Comparison of ENCODE assay signal across 1 cellular context in the genomic region with DNA sequence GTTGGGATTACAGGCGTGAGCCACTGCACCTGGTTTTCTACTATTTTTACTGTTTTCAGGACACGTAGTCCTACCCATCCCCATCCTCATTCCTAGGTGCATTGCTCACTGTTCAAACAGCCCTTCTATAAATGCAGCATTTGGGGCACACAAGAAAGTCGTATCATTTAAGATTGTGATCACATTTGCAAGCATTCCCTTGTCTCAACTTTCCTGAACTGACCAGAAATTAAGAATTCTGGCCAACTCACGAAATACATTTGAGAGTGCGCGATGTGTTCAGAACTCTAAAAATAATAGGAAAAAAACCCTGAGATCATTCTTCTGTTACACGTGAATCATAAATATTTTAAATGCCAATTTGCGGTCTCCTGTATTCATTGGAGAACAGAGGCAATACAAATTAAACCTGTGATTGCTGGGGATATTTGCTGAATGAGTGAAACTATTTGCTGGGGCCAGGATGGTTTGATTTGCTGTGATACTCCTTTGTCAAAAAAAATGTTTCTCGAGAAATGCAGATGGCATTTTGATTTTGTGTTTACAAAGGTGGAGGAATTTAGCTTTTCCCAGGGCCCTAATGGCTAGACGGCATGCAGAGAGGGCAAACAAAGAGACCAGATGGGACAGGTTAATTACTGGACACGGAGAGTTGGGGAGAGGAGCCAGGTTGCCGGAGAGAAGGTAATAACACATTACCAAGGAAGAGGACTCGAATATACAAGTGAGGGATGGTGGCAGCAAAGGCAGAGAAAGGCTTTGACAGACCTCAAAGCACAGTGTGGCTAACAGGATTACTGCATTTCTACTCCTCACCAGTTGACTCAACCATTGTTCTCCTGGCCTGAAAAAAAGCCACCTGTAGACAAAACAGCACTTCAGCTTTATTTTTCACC.
TF ChIP-seq lines count a peak whose summit lies in the region.

No MANE protein-coding gene starts in this region.

TF ChIP-seq in GM23338, 12 proteins besides CTCF, POLR2A, EP300 and RAD21 (continued from another document):
- TF ChIP-seq, protein P1, sequence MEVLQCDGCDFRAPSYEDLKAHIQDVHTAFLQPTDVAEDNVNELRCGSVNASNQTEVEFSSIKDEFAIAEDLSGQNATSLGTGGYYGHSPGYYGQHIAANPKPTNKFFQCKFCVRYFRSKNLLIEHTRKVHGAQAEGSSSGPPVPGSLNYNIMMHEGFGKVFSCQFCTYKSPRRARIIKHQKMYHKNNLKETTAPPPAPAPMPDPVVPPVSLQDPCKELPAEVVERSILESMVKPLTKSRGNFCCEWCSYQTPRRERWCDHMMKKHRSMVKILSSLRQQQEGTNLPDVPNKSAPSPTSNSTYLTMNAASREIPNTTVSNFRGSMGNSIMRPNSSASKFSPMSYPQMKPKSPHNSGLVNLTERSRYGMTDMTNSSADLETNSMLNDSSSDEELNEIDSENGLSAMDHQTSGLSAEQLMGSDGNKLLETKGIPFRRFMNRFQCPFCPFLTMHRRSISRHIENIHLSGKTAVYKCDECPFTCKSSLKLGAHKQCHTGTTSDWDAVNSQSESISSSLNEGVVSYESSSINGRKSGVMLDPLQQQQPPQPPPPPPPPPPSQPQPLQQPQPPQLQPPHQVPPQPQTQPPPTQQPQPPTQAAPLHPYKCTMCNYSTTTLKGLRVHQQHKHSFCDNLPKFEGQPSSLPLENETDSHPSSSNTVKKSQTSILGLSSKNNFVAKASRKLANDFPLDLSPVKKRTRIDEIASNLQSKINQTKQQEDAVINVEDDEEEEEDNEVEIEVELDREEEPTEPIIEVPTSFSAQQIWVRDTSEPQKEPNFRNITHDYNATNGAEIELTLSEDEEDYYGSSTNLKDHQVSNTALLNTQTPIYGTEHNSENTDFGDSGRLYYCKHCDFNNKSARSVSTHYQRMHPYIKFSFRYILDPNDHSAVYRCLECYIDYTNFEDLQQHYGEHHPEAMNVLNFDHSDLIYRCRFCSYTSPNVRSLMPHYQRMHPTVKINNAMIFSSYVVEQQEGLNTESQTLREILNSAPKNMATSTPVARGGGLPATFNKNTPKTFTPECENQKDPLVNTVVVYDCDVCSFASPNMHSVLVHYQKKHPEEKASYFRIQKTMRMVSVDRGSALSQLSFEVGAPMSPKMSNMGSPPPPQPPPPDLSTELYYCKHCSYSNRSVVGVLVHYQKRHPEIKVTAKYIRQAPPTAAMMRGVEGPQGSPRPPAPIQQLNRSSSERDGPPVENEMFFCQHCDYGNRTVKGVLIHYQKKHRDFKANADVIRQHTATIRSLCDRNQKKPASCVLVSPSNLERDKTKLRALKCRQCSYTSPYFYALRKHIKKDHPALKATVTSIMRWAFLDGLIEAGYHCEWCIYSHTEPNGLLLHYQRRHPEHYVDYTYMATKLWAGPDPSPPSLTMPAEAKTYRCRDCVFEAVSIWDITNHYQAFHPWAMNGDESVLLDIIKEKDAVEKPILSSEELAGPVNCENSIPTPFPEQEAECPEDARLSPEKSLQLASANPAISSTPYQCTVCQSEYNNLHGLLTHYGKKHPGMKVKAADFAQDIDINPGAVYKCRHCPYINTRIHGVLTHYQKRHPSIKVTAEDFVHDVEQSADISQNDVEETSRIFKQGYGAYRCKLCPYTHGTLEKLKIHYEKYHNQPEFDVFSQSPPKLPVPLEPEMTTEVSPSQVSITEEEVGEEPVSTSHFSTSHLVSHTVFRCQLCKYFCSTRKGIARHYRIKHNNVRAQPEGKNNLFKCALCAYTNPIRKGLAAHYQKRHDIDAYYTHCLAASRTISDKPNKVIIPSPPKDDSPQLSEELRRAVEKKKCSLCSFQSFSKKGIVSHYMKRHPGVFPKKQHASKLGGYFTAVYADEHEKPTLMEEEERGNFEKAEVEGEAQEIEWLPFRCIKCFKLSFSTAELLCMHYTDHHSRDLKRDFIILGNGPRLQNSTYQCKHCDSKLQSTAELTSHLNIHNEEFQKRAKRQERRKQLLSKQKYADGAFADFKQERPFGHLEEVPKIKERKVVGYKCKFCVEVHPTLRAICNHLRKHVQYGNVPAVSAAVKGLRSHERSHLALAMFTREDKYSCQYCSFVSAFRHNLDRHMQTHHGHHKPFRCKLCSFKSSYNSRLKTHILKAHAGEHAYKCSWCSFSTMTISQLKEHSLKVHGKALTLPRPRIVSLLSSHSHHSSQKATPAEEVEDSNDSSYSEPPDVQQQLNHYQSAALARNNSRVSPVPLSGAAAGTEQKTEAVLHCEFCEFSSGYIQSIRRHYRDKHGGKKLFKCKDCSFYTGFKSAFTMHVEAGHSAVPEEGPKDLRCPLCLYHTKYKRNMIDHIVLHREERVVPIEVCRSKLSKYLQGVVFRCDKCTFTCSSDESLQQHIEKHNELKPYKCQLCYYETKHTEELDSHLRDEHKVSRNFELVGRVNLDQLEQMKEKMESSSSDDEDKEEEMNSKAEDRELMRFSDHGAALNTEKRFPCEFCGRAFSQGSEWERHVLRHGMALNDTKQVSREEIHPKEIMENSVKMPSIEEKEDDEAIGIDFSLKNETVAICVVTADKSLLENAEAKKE (CRISPR knock-in tag; IDR thresholded peaks at IDR 0.05) = no peak
- TF ChIP-seq, protein P2, sequence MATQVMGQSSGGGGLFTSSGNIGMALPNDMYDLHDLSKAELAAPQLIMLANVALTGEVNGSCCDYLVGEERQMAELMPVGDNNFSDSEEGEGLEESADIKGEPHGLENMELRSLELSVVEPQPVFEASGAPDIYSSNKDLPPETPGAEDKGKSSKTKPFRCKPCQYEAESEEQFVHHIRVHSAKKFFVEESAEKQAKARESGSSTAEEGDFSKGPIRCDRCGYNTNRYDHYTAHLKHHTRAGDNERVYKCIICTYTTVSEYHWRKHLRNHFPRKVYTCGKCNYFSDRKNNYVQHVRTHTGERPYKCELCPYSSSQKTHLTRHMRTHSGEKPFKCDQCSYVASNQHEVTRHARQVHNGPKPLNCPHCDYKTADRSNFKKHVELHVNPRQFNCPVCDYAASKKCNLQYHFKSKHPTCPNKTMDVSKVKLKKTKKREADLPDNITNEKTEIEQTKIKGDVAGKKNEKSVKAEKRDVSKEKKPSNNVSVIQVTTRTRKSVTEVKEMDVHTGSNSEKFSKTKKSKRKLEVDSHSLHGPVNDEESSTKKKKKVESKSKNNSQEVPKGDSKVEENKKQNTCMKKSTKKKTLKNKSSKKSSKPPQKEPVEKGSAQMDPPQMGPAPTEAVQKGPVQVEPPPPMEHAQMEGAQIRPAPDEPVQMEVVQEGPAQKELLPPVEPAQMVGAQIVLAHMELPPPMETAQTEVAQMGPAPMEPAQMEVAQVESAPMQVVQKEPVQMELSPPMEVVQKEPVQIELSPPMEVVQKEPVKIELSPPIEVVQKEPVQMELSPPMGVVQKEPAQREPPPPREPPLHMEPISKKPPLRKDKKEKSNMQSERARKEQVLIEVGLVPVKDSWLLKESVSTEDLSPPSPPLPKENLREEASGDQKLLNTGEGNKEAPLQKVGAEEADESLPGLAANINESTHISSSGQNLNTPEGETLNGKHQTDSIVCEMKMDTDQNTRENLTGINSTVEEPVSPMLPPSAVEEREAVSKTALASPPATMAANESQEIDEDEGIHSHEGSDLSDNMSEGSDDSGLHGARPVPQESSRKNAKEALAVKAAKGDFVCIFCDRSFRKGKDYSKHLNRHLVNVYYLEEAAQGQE (IDR thresholded peaks at IDR 0.05; ENCODE audit: unreplicated experiment) = no peak
- no peak for TF ChIP-seq STAT1 (IDR thresholded peaks at IDR 0.05; ENCODE audit: unreplicated experiment)
